ENCODE assay signal across 1 cellular context in genomic region chr11:125902927-125903752, GRCh38.
A peak's percentile ranks its signal among the peaks of the same experiment; 100 is the strongest.
TF ChIP-seq lines count a peak whose summit lies in the region.

PUS3 (minus strand) TSS chr11:125903206; CDS start chr11:125896284, 6,922 bp downstream.

TF ChIP-seq in HepG2, 621 proteins besides CTCF, POLR2A, EP300 and RAD21 (continued from another document and continues in another):
- TF ChIP-seq HMGXB3 (CRISPR knock-in tag; IDR thresholded peaks at IDR 0.05; ENCODE audit: borderline replicate concordance) (peak; percentile 55; the same call in 1 of the 2 replicates), FOXK1 (CRISPR knock-in tag; IDR thresholded peaks at IDR 0.05; ENCODE audit: borderline replicate concordance, low read depth) (0 out of 2 replicates have a peak, but pooled peaks have one; percentile 46), ZNF510 (CRISPR knock-in tag; IDR thresholded peaks at IDR 0.05; ENCODE audit: low read depth) (no peak), HOXA3 (CRISPR knock-in tag; IDR thresholded peaks at IDR 0.05) (peak; percentile 78), TGIF2 (CRISPR knock-in tag; IDR thresholded peaks at IDR 0.05) (peak; percentile 50; the same call in 1 of the 2 replicates), ZFY (CRISPR knock-in tag; IDR thresholded peaks at IDR 0.05) (peak; percentile 54; the same call in 1 of the 2 replicates), HBP1 (CRISPR knock-in tag; IDR thresholded peaks at IDR 0.05; ENCODE audit: low read depth) (peak; percentile 21; the same call in 1 of the 2 replicates), NONO (IDR thresholded peaks at IDR 0.05) (no peak), NONO (CRISPR knock-in tag; conservative IDR thresholded peaks at IDR 0.05) (0 out of 2 replicates have a peak, but pooled peaks have one; percentile 15), ZNF501 (CRISPR knock-in tag; IDR thresholded peaks at IDR 0.05) (peak; percentile 92), ZNF264 (CRISPR knock-in tag; IDR thresholded peaks at IDR 0.05) (0 out of 2 replicates have a peak, but pooled peaks have one; percentile 38), REST (IDR thresholded peaks at IDR 0.05; ENCODE audit: borderline replicate concordance in 1 of 2, low read depth in 1 of 2, low read length in 2 of 2) (peak; percentile 57 to 95), ZNF598 (CRISPR knock-in tag; IDR thresholded peaks at IDR 0.05; ENCODE audit: borderline replicate concordance) (0 out of 2 replicates have a peak, but pooled peaks have one; percentile 53), ZNF142 (CRISPR knock-in tag; IDR thresholded peaks at IDR 0.05) (peak; percentile 97), NR2C2 (CRISPR knock-in tag; IDR thresholded peaks at IDR 0.05; ENCODE audit: borderline replicate concordance) (peak; percentile 20; the same call in 1 of the 2 replicates), CHCHD3 (CRISPR knock-in tag; IDR thresholded peaks at IDR 0.05) (no peak), RELA (CRISPR knock-in tag; IDR thresholded peaks at IDR 0.05) (no peak), CEBPG (CRISPR knock-in tag; IDR thresholded peaks at IDR 0.05) (no peak), MAFK (conservative IDR thresholded peaks at IDR 0.05 in 1 of 2, IDR thresholded peaks at IDR 0.05 in 1 of 2; ENCODE audit: low read length in 2 of 2) (no peak), ZNF335 (CRISPR knock-in tag; IDR thresholded peaks at IDR 0.05) (0 out of 2 replicates have a peak, but pooled peaks have one; percentile 11), SPEN (CRISPR knock-in tag; IDR thresholded peaks at IDR 0.05; ENCODE audit: low read depth) (peak; percentile 49; the same call in 1 of the 2 replicates), GMEB2 (CRISPR knock-in tag; IDR thresholded peaks at IDR 0.05; ENCODE audit: low read depth) (peak; percentile 85), MAF1 (CRISPR knock-in tag; IDR thresholded peaks at IDR 0.05; ENCODE audit: borderline replicate concordance) (0 out of 2 replicates have a peak, but pooled peaks have one; percentile 21), HNF1B (CRISPR knock-in tag; IDR thresholded peaks at IDR 0.05) (peak; percentile 76; the same call in 1 of the 2 replicates), ZNF574 (CRISPR knock-in tag; IDR thresholded peaks at IDR 0.05) (peak; percentile 87), ASH2L (IDR thresholded peaks at IDR 0.05; ENCODE audit: insufficient read length, low read depth, low read length) (peak; percentile 79), HCFC1 (IDR thresholded peaks at IDR 0.05; ENCODE audit: low read depth, low read length) (peak; percentile 82), KAT8 (CRISPR knock-in tag; IDR thresholded peaks at IDR 0.05) (peak; percentile 92), MIER2 (CRISPR knock-in tag; IDR thresholded peaks at IDR 0.05) (peak; percentile 94), ZSCAN25 (CRISPR knock-in tag; IDR thresholded peaks at IDR 0.05) (peak; percentile 33; the same call in 1 of the 2 replicates), SP1 (IDR thresholded peaks at IDR 0.05) (no peak), SP1 (CRISPR knock-in tag; IDR thresholded peaks at IDR 0.05) (no peak)
